In genomic region chr5:154940772-154941620, GRCh38 we compare ENCODE assay signal across 8 cellular contexts. TPM values are rescaled to one million over a fixed set of nuclear protein-coding genes. Genes with fewer than 3 reads are reported as not detected.
DNase-seq lines count a peak whose midpoint lies in the region; ATAC-seq, FAIRE-seq and TF ChIP-seq lines count a peak whose summit lies in the region.

Gene MRPL22 (plus strand): TSS chr5:154941073. CDS start chr5:154941111, 38 bp downstream.

- no peaks in the 10 kb centered on the region for H3K9me3 Mint-ChIP-seq in WTC11

- H3K4me3 ChIP-seq in AG04450 (ENCODE audit: low read depth, low read length): peak within 1 kb of the TSS; percentile 75
- peak within 1 kb of the TSS; percentile 79 for H3K4me3 ChIP-seq in bronchial epithelial cell (ENCODE audit: low read depth, low read length)
- H3K4me3 ChIP-seq in small intestine (ENCODE audit: low read depth in 1 of 2, low read length in 2 of 2): peak within 1 kb of the TSS; percentile 77 to 90

- no peaks in the 10 kb centered on the region for H3K36me3 Mint-ChIP-seq in WTC11

- 1 to 2% (median 1%) methylated on average over 40 of the region's 40 CpGs for WGBS in small intestine, 3 donors

- no peaks in the 10 kb centered on the region for H3K4me1 ChIP-seq in small intestine (ENCODE audit: control insufficient read depth in 2 of 2, insufficient read depth in 1 of 2, low read depth in 1 of 2, low read length in 1 of 2)

- H3K27ac Mint-ChIP-seq in WTC11: peak within 1 kb of the TSS; percentile 83

- TF ChIP-seq CTCF in AG04450 (IDR thresholded peaks at IDR 0.05; ENCODE audit: low read depth, low read length) (no peak), WTC11 (IDR thresholded peaks at IDR 0.05) (no peak), bronchial epithelial cell (IDR thresholded peaks at IDR 0.05; ENCODE audit: insufficient read depth, low read length, severe bottlenecking) (no peak)

- H3K27me3 ChIP-seq in AG04450 (ENCODE audit: control insufficient read depth, insufficient read depth, low read length): no peaks in the 10 kb centered on the region
- H3K27me3 ChIP-seq in bronchial epithelial cell (ENCODE audit: control insufficient read depth, insufficient read depth, low read length): no peaks in the 10 kb centered on the region
- no peaks in the 10 kb centered on the region for H3K27me3 ChIP-seq in small intestine (ENCODE audit: control insufficient read depth in 2 of 2, insufficient read depth in 2 of 2, low read length in 2 of 2)

- POLR2A ChIA-PET in AG04450 (lab: Yijun Ruan, JAX) (no interaction called here), WTC11 (lab: Charles Lee) (no interaction called here)

- ATAC-seq in GM18907 (IDR thresholded peaks at IDR 0.05; ENCODE audit: unreplicated experiment) (peak; percentile 60), HG03159 (IDR thresholded peaks at IDR 0.05; ENCODE audit: unreplicated experiment) (peak; percentile 50), WTC11 (peak; percentile 30)

- peaks cover 16% of the 10 kb centered on the region for H3K4me1 Mint-ChIP-seq in WTC11

- H3K9me3 ChIP-seq in AG04450 (ENCODE audit: control insufficient read depth, insufficient read depth, low read length): no peaks in the 10 kb centered on the region; the same call in 1 of the 2 replicates
- no peaks in the 10 kb centered on the region for H3K9me3 ChIP-seq in small intestine (ENCODE audit: control insufficient read depth, low read depth)

- no peaks in the 10 kb centered on the region for H3K36me3 ChIP-seq in bronchial epithelial cell (ENCODE audit: control insufficient read depth, insufficient read depth, low read length)
- H3K36me3 ChIP-seq in small intestine (ENCODE audit: control insufficient read depth in 2 of 2, insufficient read depth in 2 of 2, low read length in 2 of 2): no peaks in the 10 kb centered on the region

- DNase-seq in AG04450 (ENCODE audit: low read depth, low spot score) (peak; percentile 88), NCI-H226 (peak; percentile 91), WTC11 (ENCODE audit: low spot score) (peak; percentile 92), bronchial epithelial cell (ENCODE audit: low read depth) (peak; percentile 89), iPS-NIHi7 (ENCODE audit: extremely low spot score) (peak; percentile 96), small intestine (peak; percentile 95)

- CTCF ChIA-PET in AG04450 (lab: Charles Lee) (interaction anchor here (0.8 to 2.1 kb wide), 3 partner anchors 10 to 298 kb away, joined by 3 to 8 read pairs (median 3); no protein-coding TSS in a partner anchor), WTC11 (lab: Charles Lee) (no interaction called here)

- H3K27ac ChIP-seq in AG04450 (ENCODE audit: low read depth, low read length): no peak within 1 kb of the TSS
- peak within 1 kb of the TSS; percentile 44 to 88 for H3K27ac ChIP-seq in small intestine (ENCODE audit: low read depth in 1 of 2, low read length in 1 of 2)

- peaks cover 2% of the 10 kb centered on the region; the same call in 1 of the 2 replicates for H3K27me3 Mint-ChIP-seq in WTC11 (ENCODE audit: low read depth)

- H3K4me3 Mint-ChIP-seq in WTC11: peak within 1 kb of the TSS; percentile 97

- no peak for FAIRE-seq in bronchial epithelial cell (lab: Jason Lieb, UNC)
- FAIRE-seq in small intestine (lab: Jason Lieb, UNC): no peak

TF ChIP-seq in WTC11, 78 proteins besides CTCF, POLR2A, EP300 and RAD21 (continues in another document):
- TF ChIP-seq AFF4 (CRISPR knock-in tag; IDR thresholded peaks at IDR 0.05; ENCODE audit: borderline replicate concordance) (no peak), EMX1 (CRISPR knock-in tag; IDR thresholded peaks at IDR 0.05) (no peak), SOX15 (CRISPR knock-in tag; IDR thresholded peaks at IDR 0.05) (no peak), CREB1 (CRISPR knock-in tag; IDR thresholded peaks at IDR 0.05) (no peak), ERG (CRISPR knock-in tag; IDR thresholded peaks at IDR 0.05) (no peak), CDX4 (CRISPR knock-in tag; IDR thresholded peaks at IDR 0.05; ENCODE audit: borderline replicate concordance) (no peak), ZMAT4 (CRISPR knock-in tag; IDR thresholded peaks at IDR 0.05) (no peak), ESRRA (CRISPR knock-in tag; IDR thresholded peaks at IDR 0.05; ENCODE audit: borderline replicate concordance) (no peak), IRF2 (CRISPR knock-in tag; IDR thresholded peaks at IDR 0.05; ENCODE audit: borderline replicate concordance, low read depth) (no peak), SMAD4 (CRISPR knock-in tag; IDR thresholded peaks at IDR 0.05) (no peak), SMAD3 (CRISPR knock-in tag; IDR thresholded peaks at IDR 0.05; ENCODE audit: borderline replicate concordance) (no peak), ELF4 (CRISPR knock-in tag; IDR thresholded peaks at IDR 0.05; ENCODE audit: low read depth) (no peak), ATF6 (CRISPR knock-in tag; IDR thresholded peaks at IDR 0.05) (no peak)

RNA-seq across cellular contexts. Expression of gene MRPL22, which starts in this region (rescaled TPM):
- polyA plus RNA-seq in AG04450 (2011; rRNA removed): 47.3 and 50.4 TPM in 2 replicates
- polyA minus RNA-seq in AG04450 (2011; rRNA and poly(A)+ RNA removed): 27.2 and 34.6 TPM in 2 replicates
- total RNA-seq in WTC11 (2021): 52.0 to 62.3 TPM (median 60.1 TPM) in 3 replicates
- total RNA-seq in bronchial epithelial cell: 14.2 and 30.7 TPM in 2 replicates
- 10 to 100 TPM; 57.6 to 63.5 (median 60.9) TPM for polyA plus RNA-seq in small intestine
